In the genomic region with DNA sequence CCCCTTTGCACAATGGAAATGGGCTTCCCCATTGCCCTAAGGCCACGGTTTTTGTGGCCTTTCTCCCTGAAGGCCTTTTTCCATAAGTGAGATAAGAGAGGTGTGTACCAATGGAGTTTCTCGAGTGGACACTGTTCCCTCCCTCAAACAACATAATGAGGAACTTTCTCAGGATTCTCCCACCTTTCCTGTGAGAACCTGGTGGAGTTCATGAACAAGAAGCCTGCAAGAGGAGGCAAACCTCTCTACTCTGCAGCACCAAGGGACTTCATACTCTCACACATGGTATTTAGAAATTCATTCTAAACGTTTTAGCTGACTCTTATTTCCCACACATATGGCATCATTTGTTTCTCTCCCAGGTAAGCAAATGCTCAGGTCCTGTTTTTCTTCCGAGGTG, we compare ENCODE assay signal across 20 cellular contexts. TPM values are rescaled to one million over a fixed set of nuclear protein-coding genes. Genes with fewer than 3 reads are reported as not detected.
DNase-seq lines count a peak whose midpoint lies in the region; ATAC-seq, FAIRE-seq and TF ChIP-seq lines count a peak whose summit lies in the region.
"Had no signal": no experiment of that assay in that cellular context is flagged by ENCODE, and none has a peak within 500 bp of the region (broad histone marks: within the 10 kb centered on the region; RNA-seq: fewer than 3 reads in every experiment).

No MANE protein-coding gene starts in this region.

- H2AFZ ChIP-seq in osteoblast (ENCODE audit: low read length), result no peak overlapping the region

- H3K4me3 ChIP-seq in A549, result no peak overlapping the region
- H3K4me3 ChIP-seq in osteoblast (ENCODE audit: insufficient read depth, low read length), result no peak overlapping the region
- H3K4me3 ChIP-seq: BLaER1 treated with 17β-estradiol and CSF1 and Interleukin-3, amounts not matched to agents 10 nM and 100 nM had no signal

- DNase-seq in A549 (ENCODE audit: low read depth in 1 of 2, low spot score in 1 of 2) (no peak), HEK293T (ENCODE audit: extremely low spot score) (no peak), osteoblast (ENCODE audit: insufficient read length, low spot score, missing footprints) (peak; percentile 65), NCI-H1694 treated with DMSO at 0.1 percent for 48 hours (lab: John Stamatoyannopoulos, UW) (no peak)
- DNase-seq: 8988T; AML-193; Caco-2; Calu3; CD4-positive, alpha-beta T cell; CD8-positive, alpha-beta T cell; DMS79 treated with DMSO at 0.1 percent for 48 hours; GF-D8 had no signal

- no peak for TF ChIP-seq POLR2A in A549 (IDR thresholded peaks at IDR 0.05; ENCODE audit: low read length)

- no peak; a peak in 1 of 6 replicates for ATAC-seq in A549
- no peak for ATAC-seq in HG02885 (IDR thresholded peaks at IDR 0.05; ENCODE audit: poor library complexity, unreplicated experiment)
- ATAC-seq: CD8-positive, alpha-beta T cell had no signal

- H4K20me1 ChIP-seq in osteoblast (ENCODE audit: insufficient read depth, low read length), result no peaks in the 10 kb centered on the region
- H4K20me1 ChIP-seq: BLaER1 treated with 17β-estradiol and CSF1 and Interleukin-3, amounts not matched to agents 10 nM and 100 nM had no signal

- no peak for TF ChIP-seq RAD21 in A549 (conservative IDR thresholded peaks at IDR 0.05 in 1 of 2, IDR thresholded peaks at IDR 0.05 in 1 of 2)

- H3K9me3 ChIP-seq in A549 (peaks cover 71% of the 10 kb centered on the region), osteoblast (ENCODE audit: low read depth, low read length) (peaks cover 5% of the 10 kb centered on the region)

- CTCF ChIA-PET in A549 (lab: Yijun Ruan, JAX), result interaction anchor here (0.8 kb wide), 2 partner anchors 15 to 38 kb away, joined by 3 read pairs; no protein-coding TSS in a partner anchor
- CTCF ChIA-PET in HEK293T (lab: Yijun Ruan, JAX), result interaction anchor here (0.6 kb wide), 1 partner anchor 40 kb away, joined by 4 read pairs; no protein-coding TSS in a partner anchor

- H3K27me3 ChIP-seq in osteoblast (ENCODE audit: insufficient read depth, low read length), result no peaks in the 10 kb centered on the region
- H3K27me3 ChIP-seq: BLaER1 treated with 17β-estradiol and CSF1 and Interleukin-3, amounts not matched to agents 10 nM and 100 nM had no signal

- H3K36me3 ChIP-seq in osteoblast (ENCODE audit: insufficient read depth, low read length), result peaks cover 3% of the 10 kb centered on the region

- no peak for TF ChIP-seq EP300 in A549 (IDR thresholded peaks at IDR 0.05)

- H3K4me1 ChIP-seq in A549, result no peaks in the 10 kb centered on the region
- H3K4me1 ChIP-seq in osteoblast (ENCODE audit: insufficient read depth, low read length), result no peaks in the 10 kb centered on the region
- H3K4me1 ChIP-seq: Caco-2 had no signal

- 26% methylated on average over 4 of the region's 4 CpGs for WGBS in A549 (ENCODE audit: missing lambda C conversion rate)

- TF ChIP-seq CTCF in A549 (IDR thresholded peaks at IDR 0.05) (no peak), osteoblast (IDR thresholded peaks at IDR 0.05; ENCODE audit: extremely low read depth, low read depth, low read length) (no peak)

- no peak for FAIRE-seq in A549 (lab: Jason Lieb, UNC)
- FAIRE-seq: A204.1, D721Med, G401.6, GM12891, GM19239 had no signal

- H3K27ac ChIP-seq in A549 (no peak overlapping the region), osteoblast (ENCODE audit: low read depth, low read length) (no peak overlapping the region)
- H3K27ac ChIP-seq: BLaER1 treated with 17β-estradiol and CSF1 and Interleukin-3, amounts not matched to agents 10 nM and 100 nM; C4-2B had no signal

- H3K4me2 ChIP-seq in A549 (no peak overlapping the region), osteoblast (ENCODE audit: insufficient read depth, low read length) (no peak overlapping the region)
- H3K4me2 ChIP-seq: BLaER1 treated with 17β-estradiol and CSF1 and Interleukin-3, amounts not matched to agents 10 nM and 100 nM had no signal

- H3K79me2 ChIP-seq in osteoblast (ENCODE audit: insufficient read depth, low read length), result no peaks in the 10 kb centered on the region

- POLR2A ChIA-PET in A549 (lab: Yijun Ruan, JAX), result no interaction called here
- POLR2A ChIA-PET in HEK293T (lab: Yijun Ruan, JAX), result no interaction called here

TF ChIP-seq in A549, 52 proteins besides CTCF, POLR2A, EP300 and RAD21:
- TF ChIP-seq REST (IDR thresholded peaks at IDR 0.05), result 0 out of 2 replicates have a peak, but pooled peaks have one; percentile 18
- no peak for TF ChIP-seq PHF8 (IDR thresholded peaks at IDR 0.05; ENCODE audit: borderline replicate concordance, low read depth)

TF ChIP-seq in HEK293T, 16 proteins besides CTCF, POLR2A, EP300 and RAD21:
- TF ChIP-seq L3MBTL2 (conservative IDR thresholded peaks at IDR 0.05), result peak; percentile 44
- no peak for TF ChIP-seq SP1 (IDR thresholded peaks at IDR 0.05)

RNA-seq across cellular contexts. Expression of gene RBM33, which starts 7.3 kb away (rescaled TPM):
- polyA plus RNA-seq in A549 (2011; rRNA removed), result 19.5 and 21.9 TPM in 2 replicates
- 9.1 and 9.9 TPM in 2 replicates for polyA plus RNA-seq in A549 (2012; cell fraction: cytosol; rRNA removed)
- 31.2 and 46.0 TPM in 2 replicates for polyA plus RNA-seq in A549 (2012; cell fraction: nucleus; rRNA removed)
- polyA plus RNA-seq in A549 (2017; fragmentation: RNase III; extraction: RNeasy Plus Mini Kit Qiagen cat#74134 plus additional on column Dnase treatment), result 21.7 to 22.1 TPM (median 21.7 TPM) in 3 replicates
- 23.8 and 27.3 TPM in 2 replicates for polyA minus RNA-seq in A549 (2011; rRNA and poly(A)+ RNA removed)
- 25.0 and 27.5 TPM in 2 replicates for total RNA-seq in osteoblast
